8 cellular contexts compared by ENCODE assay signal in genomic region chr19:18304496-18305312, GRCh38. TPM values are rescaled to one million over a fixed set of nuclear protein-coding genes. Genes with fewer than 3 reads are reported as not detected.
A peak's percentile ranks its signal among the peaks of the same experiment; 100 is the strongest.
DNase-seq lines count a peak whose midpoint lies in the region; FAIRE-seq and TF ChIP-seq lines count a peak whose summit lies in the region.

No MANE protein-coding gene starts in this region.

- FAIRE-seq in kidney (lab: Jason Lieb, UNC), result no peak

- peaks cover 16% of the 10 kb centered on the region; the same call in 1 of the 2 replicates for H3K79me2 ChIP-seq in Loucy (ENCODE audit: insufficient read depth, low read length)

- peaks cover 3% of the 10 kb centered on the region for H4K20me1 ChIP-seq in Loucy (ENCODE audit: insufficient read depth, low read length, poor library complexity, severe bottlenecking)

- H3K27me3 ChIP-seq in Loucy (ENCODE audit: insufficient read depth, low read length, poor library complexity, severe bottlenecking), result no peaks in the 10 kb centered on the region

- peaks cover 33% of the 10 kb centered on the region; the same call in 1 of the 2 replicates for H3K36me3 ChIP-seq in Loucy (ENCODE audit: insufficient read depth, low read length)
- no peaks in the 10 kb centered on the region for H3K36me3 ChIP-seq in kidney (ENCODE audit: control insufficient read depth in 1 of 2, insufficient read depth in 2 of 2, low read length in 2 of 2)

- TF ChIP-seq CTCF in Loucy (conservative IDR thresholded peaks at IDR 0.05; ENCODE audit: low read length), result no peak
- TF ChIP-seq CTCF in kidney (IDR thresholded peaks at IDR 0.05; ENCODE audit: borderline replicate concordance, extremely low read depth, insufficient read depth), result no peak

- peak overlapping the region; percentile 90 for H3K4me2 ChIP-seq in Loucy (ENCODE audit: low read depth, low read length, poor library complexity, severe bottlenecking)

- DNase-seq in SHP77 (lab: John Stamatoyannopoulos, UW), result peak; percentile 74 to 81
- no peak for DNase-seq in SHP77 treated with DMSO at 0.1 percent for 48 hours (lab: John Stamatoyannopoulos, UW)
- DNase-seq in activated CD4-positive, CD25-positive, alpha-beta regulatory T cell treated with anti-CD3 and anti-CD28 coated beads, Interleukin-2, amount 50 U/mL, for 16 hours (ENCODE audit: low read depth, low spot score), result peak; percentile 58
- DNase-seq in caudate nucleus (lab: John Stamatoyannopoulos, UW), result peak in 59 of 61 donors; percentile 12 to 95 (median 75)
- peak; percentile 97 for DNase-seq in kidney
- peak; percentile 70 to 78 for DNase-seq in stimulated activated CD4-positive, alpha-beta T cell treated with anti-CD3 and anti-CD28 coated beads, Interleukin-12 subunit alpha, Interleukin-12 subunit beta, amount 100 ng/mL, for 24 hours (ENCODE audit: low read depth in 2 of 2)
- DNase-seq in cerebellar cortex (ENCODE audit: low spot score), result no peak

- H3K4me3 ChIP-seq in Loucy (ENCODE audit: low read length, poor library complexity, severe bottlenecking), result peak overlapping the region; percentile 83
- peak overlapping the region; percentile 19 to 46 for H3K4me3 ChIP-seq in kidney (ENCODE audit: low read length in 2 of 2)

- peak overlapping the region; percentile 44; the same call in 1 of the 2 replicates for H2AFZ ChIP-seq in Loucy (ENCODE audit: low read length)

- no peaks in the 10 kb centered on the region for H3K9me2 ChIP-seq in Loucy (replicated peaks; ENCODE audit: low read depth, low read length)

- intact Hi-C loops in kidney (cut with DNase I), result no loop called here

- H3F3A ChIP-seq in Loucy (ENCODE audit: low read depth), result peaks cover 18% of the 10 kb centered on the region

- H3K4me1 ChIP-seq in Loucy (ENCODE audit: insufficient read depth, low read length, poor library complexity, severe bottlenecking) (peaks cover 24% of the 10 kb centered on the region), kidney (ENCODE audit: control insufficient read depth in 1 of 2, insufficient read depth in 1 of 2, low read depth in 1 of 2, low read length in 2 of 2) (peaks cover 8 to 30% of the 10 kb centered on the region in 2 donors)

- H3K27ac ChIP-seq in caudate nucleus (ENCODE audit: low read depth, low read length) (peak overlapping the region; percentile 94), kidney (ENCODE audit: low read depth in 2 of 2, low read length in 2 of 2) (peak overlapping the region; percentile 97 to 99)

- H3K9ac ChIP-seq in Loucy (ENCODE audit: low read depth, low read length, poor library complexity, severe bottlenecking) (peak overlapping the region; percentile 92), kidney (ENCODE audit: low read length in 2 of 2) (peak overlapping the region; percentile 92 to 93)

- H3K9me3 ChIP-seq in Loucy (ENCODE audit: insufficient read depth, low read depth, low read length) (no peaks in the 10 kb centered on the region), kidney (ENCODE audit: control insufficient read depth in 1 of 2, low read length in 2 of 2) (no peaks in the 10 kb centered on the region)

RNA-seq across cellular contexts. Expression of gene LSM4, which starts 18.2 kb away (rescaled TPM):
- total RNA-seq in kidney, result 87.7 TPM
- polyA plus RNA-seq in kidney (ENCODE audit: insufficient read depth, low read depth, low replicate concordance), result 245 TPM

RNA-seq across cellular contexts. Expression of gene JUND, which starts 23.3 kb away (rescaled TPM):
- total RNA-seq in kidney, result 181 TPM
- polyA plus RNA-seq in kidney (ENCODE audit: insufficient read depth, low read depth, low replicate concordance), result 117 TPM

RNA-seq across cellular contexts. Expression of gene IQCN, which starts 30.5 kb away (rescaled TPM):
- total RNA-seq in kidney, result 6.3 TPM
- polyA plus RNA-seq in kidney (ENCODE audit: insufficient read depth, low read depth, low replicate concordance), result 0.82 TPM

RNA-seq across cellular contexts. Expression of gene PGPEP1, which starts 35.7 kb away (rescaled TPM):
- total RNA-seq in kidney, result 54.5 TPM
- 76.1 TPM for polyA plus RNA-seq in kidney (ENCODE audit: insufficient read depth, low read depth, low replicate concordance)

Comparison
In these comparisons a context has a peak if more than half of its experiments do, and no peak if none do; other contexts are left out.
1. DNase-seq: peak in SHP77 (2 of 2), activated CD4-positive, CD25-positive, alpha-beta regulatory T cell treated with anti-CD3 and anti-CD28 coated beads, Interleukin-2, amount 50 U/mL, for 16 hours (single experiment), caudate nucleus (59 of 61), kidney (single experiment) and stimulated activated CD4-positive, alpha-beta T cell treated with anti-CD3 and anti-CD28 coated beads, Interleukin-12 subunit alpha, Interleukin-12 subunit beta, amount 100 ng/mL, for 24 hours (2 of 2); none in SHP77 treated with DMSO at 0.1 percent for 48 hours (single experiment) and cerebellar cortex (single experiment).